ENCODE assay signal across 15 cellular contexts in the genomic region with DNA sequence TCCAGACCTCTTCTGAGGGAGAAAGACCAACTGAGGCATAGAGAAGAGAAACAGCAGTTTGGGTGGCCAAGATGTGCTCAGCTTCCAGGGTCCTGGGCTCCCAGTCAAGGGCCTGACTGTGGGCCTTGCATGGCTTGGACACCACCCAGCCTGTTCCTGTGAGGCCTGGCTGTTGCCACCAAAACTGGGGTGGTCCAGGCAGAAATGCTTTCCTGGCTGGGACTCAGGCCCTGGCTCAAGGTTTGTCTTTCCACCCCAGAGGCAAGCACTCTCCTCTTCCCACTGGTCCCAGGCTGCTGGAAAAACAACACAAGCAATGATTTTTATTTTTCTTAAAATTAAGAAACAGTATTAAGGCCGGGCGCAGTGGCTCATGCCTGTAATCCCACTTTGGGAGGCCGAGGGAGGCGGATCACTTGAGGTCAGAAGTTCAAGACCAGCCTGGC. TPM values are rescaled to one million over a fixed set of nuclear protein-coding genes. Genes with fewer than 3 reads are reported as not detected.
DNase-seq lines count a peak whose midpoint lies in the region; ATAC-seq and TF ChIP-seq lines count a peak whose summit lies in the region.
"Had no signal": no experiment of that assay in that cellular context is flagged by ENCODE, and none has a peak within 500 bp of the region (broad histone marks: within the 10 kb centered on the region; RNA-seq: fewer than 3 reads in every experiment).

No MANE protein-coding gene starts in this region.

- H3K4me3 Mint-ChIP-seq in WTC11, result no peak overlapping the region
- H3K4me3 Mint-ChIP-seq: stimulated activated effector memory CD8-positive, alpha-beta T cell treated with anti-CD3 and anti-CD28 coated beads, Interleukin-12 subunit alpha, Interleukin-12 subunit beta, amount 100 ng/mL, for 72 hours had no signal

- no peaks in the 10 kb centered on the region for H3K9me3 ChIP-seq in AG04450 (ENCODE audit: control insufficient read depth, insufficient read depth, low read length)
- no peaks in the 10 kb centered on the region for H3K9me3 ChIP-seq in right cardiac atrium (ENCODE audit: control insufficient read depth, low read length)
- no peaks in the 10 kb centered on the region for H3K9me3 ChIP-seq in sigmoid colon
- no peaks in the 10 kb centered on the region for H3K9me3 ChIP-seq in MG63

- no peaks in the 10 kb centered on the region for H3K36me3 ChIP-seq in sigmoid colon
- H3K36me3 ChIP-seq in MG63, result no peaks in the 10 kb centered on the region

- TF ChIP-seq EP300 in sigmoid colon (IDR thresholded peaks at IDR 0.05), result no peak

- CTCF ChIA-PET in AG04450 (lab: Charles Lee), result interaction anchor here (0.5 to 1.1 kb wide), 2 partner anchors 8 to 77 kb away, joined by 3 to 4 read pairs; no protein-coding TSS in a partner anchor
- CTCF ChIA-PET in WTC11 (lab: Charles Lee), result interaction anchor here (4.2 kb wide), 1 partner anchor 26 kb away, joined by 19 read pairs; the partner anchor contains the start of gene RBM22

- peaks cover 31% of the 10 kb centered on the region for H3K4me1 Mint-ChIP-seq in WTC11
- H3K4me1 Mint-ChIP-seq: stimulated activated effector memory CD8-positive, alpha-beta T cell treated with anti-CD3 and anti-CD28 coated beads, Interleukin-12 subunit alpha, Interleukin-12 subunit beta, amount 100 ng/mL, for 72 hours had no signal

- H3K4me3 ChIP-seq in AG04450 (ENCODE audit: low read depth, low read length) (no peak overlapping the region), right cardiac atrium (ENCODE audit: low read length) (no peak overlapping the region), sigmoid colon (no peak overlapping the region), MG63 (no peak overlapping the region)

- DNase-seq in AG04450 (ENCODE audit: low read depth, low spot score) (no peak), WTC11 (ENCODE audit: low spot score) (no peak), right cardiac atrium (peak; percentile 81 to 95 (median 92)), sigmoid colon (peak; percentile 79), ACHN (no peak), SW 1271 (lab: John Stamatoyannopoulos, UW) (no peak), Ammon's horn (ENCODE audit: low spot score) (no peak), MG63 (no peak)
- DNase-seq: effector memory CD4-positive, alpha-beta T cell; GF-D8; NCI-H1930; NCI-H526; stimulated activated CD4-positive, alpha-beta T cell treated with anti-CD3 and anti-CD28 coated beads, Interleukin-4, amount 100 ng/mL, for 24 hours had no signal

- H3K27me3 ChIP-seq in AG04450 (ENCODE audit: control insufficient read depth, insufficient read depth, low read length) (peaks cover 4% of the 10 kb centered on the region), right cardiac atrium (ENCODE audit: control insufficient read depth, insufficient read depth) (no peaks in the 10 kb centered on the region), sigmoid colon (peaks cover 0 to 35% (median 10%) of the 10 kb centered on the region in 3 donors), MG63 (no peaks in the 10 kb centered on the region)

- no peaks in the 10 kb centered on the region for H3K27me3 Mint-ChIP-seq in WTC11 (ENCODE audit: low read depth)

- WGBS in right cardiac atrium, result 60% methylated on average over 4 of the region's 4 CpGs
- WGBS in sigmoid colon, 2 donors, result 83 to 84% methylated on average over 4 of the region's 4 CpGs

- in situ Hi-C loops in ACHN (cut with HindIII; ENCODE audit: low pct_ligation_motif_present, low pct_unique_long_range_greater_than_20kb, low sequenced_read_pairs), result no loop called here

- no peak for TF ChIP-seq CTCF in AG04450 (IDR thresholded peaks at IDR 0.05; ENCODE audit: low read depth, low read length)
- no peak for TF ChIP-seq CTCF in WTC11 (IDR thresholded peaks at IDR 0.05)
- TF ChIP-seq CTCF in sigmoid colon (IDR thresholded peaks at IDR 0.05), result no peak

- peak overlapping the region; percentile 78 for H3K27ac Mint-ChIP-seq in WTC11
- H3K27ac Mint-ChIP-seq: stimulated activated effector memory CD8-positive, alpha-beta T cell treated with anti-CD3 and anti-CD28 coated beads, Interleukin-12 subunit alpha, Interleukin-12 subunit beta, amount 100 ng/mL, for 72 hours had no signal

- peaks cover 10% of the 10 kb centered on the region for H3K4me1 ChIP-seq in right cardiac atrium (ENCODE audit: control insufficient read depth, insufficient read depth, low read length)
- peaks cover 0 to 21% (median 20%) of the 10 kb centered on the region in 4 donors for H3K4me1 ChIP-seq in sigmoid colon

- ATAC-seq in WTC11 (no peak), right cardiac atrium (peak; percentile 39 to 77)
- ATAC-seq: stimulated activated effector memory CD8-positive, alpha-beta T cell treated with anti-CD3 and anti-CD28 coated beads, Interleukin-12 subunit alpha, Interleukin-12 subunit beta, amount 100 ng/mL, for 72 hours had no signal

- POLR2A ChIA-PET in AG04450 (lab: Yijun Ruan, JAX) (interaction anchor here (0.7 kb wide), 1 partner anchor 13 kb away, joined by 3 read pairs; no protein-coding TSS in a partner anchor), WTC11 (lab: Charles Lee) (no interaction called here)

- H3K36me3 Mint-ChIP-seq in WTC11, result peaks cover 8% of the 10 kb centered on the region
- H3K36me3 Mint-ChIP-seq: stimulated activated effector memory CD8-positive, alpha-beta T cell treated with anti-CD3 and anti-CD28 coated beads, Interleukin-12 subunit alpha, Interleukin-12 subunit beta, amount 100 ng/mL, for 72 hours had no signal

- H3K9me3 Mint-ChIP-seq in WTC11, result peaks cover 3% of the 10 kb centered on the region; the same call in 1 of the 2 replicates
- H3K9me3 Mint-ChIP-seq: stimulated activated effector memory CD8-positive, alpha-beta T cell treated with anti-CD3 and anti-CD28 coated beads, Interleukin-12 subunit alpha, Interleukin-12 subunit beta, amount 100 ng/mL, for 72 hours had no signal

- intact Hi-C loops in right cardiac atrium (cut with DNase I), result loop anchor here in 1 of 4 donors (5.0 to 10.0 kb wide), 2 partner anchors 112 to 220 kb away; no protein-coding TSS in a partner anchor
- intact Hi-C loops in sigmoid colon (cut with DNase I), result no loop called here

- no peak for TF ChIP-seq POLR2A in sigmoid colon (IDR thresholded peaks at IDR 0.05)

- H3K27ac ChIP-seq in AG04450 (ENCODE audit: low read depth, low read length) (peak overlapping the region; percentile 80), right cardiac atrium (ENCODE audit: low read length) (peak overlapping the region; percentile 60), sigmoid colon (peak overlapping the region; percentile 5 to 45 (median 18))

TF ChIP-seq in WTC11, 78 proteins besides CTCF, POLR2A, EP300 and RAD21:
- no peak for TF ChIP-seq TCF7 (CRISPR knock-in tag; IDR thresholded peaks at IDR 0.05; ENCODE audit: low read depth)
- no peak for TF ChIP-seq SMAD4 (CRISPR knock-in tag; IDR thresholded peaks at IDR 0.05)
- TF ChIP-seq, protein P1, sequence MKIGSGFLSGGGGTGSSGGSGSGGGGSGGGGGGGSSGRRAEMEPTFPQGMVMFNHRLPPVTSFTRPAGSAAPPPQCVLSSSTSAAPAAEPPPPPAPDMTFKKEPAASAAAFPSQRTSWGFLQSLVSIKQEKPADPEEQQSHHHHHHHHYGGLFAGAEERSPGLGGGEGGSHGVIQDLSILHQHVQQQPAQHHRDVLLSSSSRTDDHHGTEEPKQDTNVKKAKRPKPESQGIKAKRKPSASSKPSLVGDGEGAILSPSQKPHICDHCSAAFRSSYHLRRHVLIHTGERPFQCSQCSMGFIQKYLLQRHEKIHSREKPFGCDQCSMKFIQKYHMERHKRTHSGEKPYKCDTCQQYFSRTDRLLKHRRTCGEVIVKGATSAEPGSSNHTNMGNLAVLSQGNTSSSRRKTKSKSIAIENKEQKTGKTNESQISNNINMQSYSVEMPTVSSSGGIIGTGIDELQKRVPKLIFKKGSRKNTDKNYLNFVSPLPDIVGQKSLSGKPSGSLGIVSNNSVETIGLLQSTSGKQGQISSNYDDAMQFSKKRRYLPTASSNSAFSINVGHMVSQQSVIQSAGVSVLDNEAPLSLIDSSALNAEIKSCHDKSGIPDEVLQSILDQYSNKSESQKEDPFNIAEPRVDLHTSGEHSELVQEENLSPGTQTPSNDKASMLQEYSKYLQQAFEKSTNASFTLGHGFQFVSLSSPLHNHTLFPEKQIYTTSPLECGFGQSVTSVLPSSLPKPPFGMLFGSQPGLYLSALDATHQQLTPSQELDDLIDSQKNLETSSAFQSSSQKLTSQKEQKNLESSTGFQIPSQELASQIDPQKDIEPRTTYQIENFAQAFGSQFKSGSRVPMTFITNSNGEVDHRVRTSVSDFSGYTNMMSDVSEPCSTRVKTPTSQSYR (CRISPR knock-in tag; IDR thresholded peaks at IDR 0.05), result no peak
- TF ChIP-seq ZNF423 (CRISPR knock-in tag; IDR thresholded peaks at IDR 0.05), result no peak
- no peak for TF ChIP-seq ZNF396 (CRISPR knock-in tag; IDR thresholded peaks at IDR 0.05; ENCODE audit: borderline replicate concordance)
TF ChIP-seq in WTC11: peak in this region for 0.

RNA-seq across cellular contexts. Expression of gene MYOZ3, which starts 13.3 kb away (rescaled TPM):
- polyA plus RNA-seq in AG04450 (2011; rRNA removed) (0.51 and 0.68 TPM in 2 replicates), right cardiac atrium (3.3 TPM), sigmoid colon (under 1 TPM; 0.16 to 0.92 (median 0.60) TPM)
- polyA minus RNA-seq in AG04450 (2011; rRNA and poly(A)+ RNA removed), result 0.74 and 0.78 TPM in 2 replicates
- total RNA-seq in WTC11 (2021) (11.6 to 14.5 TPM (median 13.7 TPM) in 3 replicates), right cardiac atrium (1 to 10 TPM; 4.0 to 9.3 (median 5.2) TPM), sigmoid colon (under 1 TPM in 2 of 4 donors, not detected in 2; 0.33 to 0.55 TPM)
- 0.03 TPM in 1 of 2 replicates, not detected in the other for total RNA-seq in MG63 (2014; rRNA removed; shearing (Covaris generic); ENCODE audit: low replicate concordance)
- total RNA-seq: RPMI7951 had no signal

RNA-seq across cellular contexts. Expression of gene RBM22, which starts 26.5 kb away (rescaled TPM):
- 42.4 and 49.5 TPM in 2 replicates for polyA plus RNA-seq in AG04450 (2011; rRNA removed)
- 29.3 and 36.5 TPM in 2 replicates for polyA minus RNA-seq in AG04450 (2011; rRNA and poly(A)+ RNA removed)
- total RNA-seq in WTC11 (2021), result 28.7 to 34.0 TPM (median 31.6 TPM) in 3 replicates
- total RNA-seq in right cardiac atrium, result 10 to 100 TPM; 25.1 to 30.8 (median 26.4) TPM
- 19.3 TPM for polyA plus RNA-seq in right cardiac atrium
- total RNA-seq in sigmoid colon, result 10 to 100 TPM; 30.0 to 34.1 (median 31.8) TPM
- polyA plus RNA-seq in sigmoid colon, result 10 to 100 TPM; 24.6 to 27.8 (median 25.9) TPM
- 47.5 and 62.2 TPM in 2 replicates for total RNA-seq in MG63 (2014; rRNA removed; shearing (Covaris generic); ENCODE audit: low replicate concordance)

RNA-seq across cellular contexts. Expression of gene SYNPO, which starts 33.9 kb away (rescaled TPM):
- polyA plus RNA-seq in AG04450 (2011; rRNA removed) (10.1 and 12.7 TPM in 2 replicates), right cardiac atrium (625 TPM), sigmoid colon (10 to 100 TPM; 18.6 to 30.1 (median 28.9) TPM)
- polyA minus RNA-seq in AG04450 (2011; rRNA and poly(A)+ RNA removed), result 31.9 and 45.2 TPM in 2 replicates
- total RNA-seq in WTC11 (2021) (2.1 to 2.7 TPM (median 2.6 TPM) in 3 replicates), right cardiac atrium (100 to 1,000 TPM; 552 to 675 (median 584) TPM), sigmoid colon (10 to 100 TPM in 2 of 4 donors, 1 to 10 TPM in 2; 7.1 to 23.5 (median 11.1) TPM)
- 1.2 and 4.6 TPM in 2 replicates for total RNA-seq in MG63 (2014; rRNA removed; shearing (Covaris generic); ENCODE audit: low replicate concordance)

Comparison
In these comparisons a context has a peak if more than half of its experiments do, and no peak if none do; other contexts are left out.
1. DNase-seq: peak in right cardiac atrium (3 of 3) and sigmoid colon (single experiment); none in AG04450 (single experiment), WTC11 (single experiment), ACHN (single experiment), SW 1271 (0 of 2), Ammon's horn (single experiment) and MG63 (single experiment).
2. H3K27ac ChIP-seq: peak in every context shown above with its lines; median percentile 80 in AG04450; 60 in right cardiac atrium; 18 in sigmoid colon.
3. RNA of gene SYNPO, which starts 33.9 kb away (total RNA-seq): 552 to 675 TPM in right cardiac atrium; 7.1 to 23.5 TPM in sigmoid colon, 1.2 to 4.6 TPM in MG63 and 2.1 to 2.7 TPM in WTC11; every median in the first group is over 10 times any median in the second.